28 cellular contexts compared by ENCODE assay signal in the genomic region with DNA sequence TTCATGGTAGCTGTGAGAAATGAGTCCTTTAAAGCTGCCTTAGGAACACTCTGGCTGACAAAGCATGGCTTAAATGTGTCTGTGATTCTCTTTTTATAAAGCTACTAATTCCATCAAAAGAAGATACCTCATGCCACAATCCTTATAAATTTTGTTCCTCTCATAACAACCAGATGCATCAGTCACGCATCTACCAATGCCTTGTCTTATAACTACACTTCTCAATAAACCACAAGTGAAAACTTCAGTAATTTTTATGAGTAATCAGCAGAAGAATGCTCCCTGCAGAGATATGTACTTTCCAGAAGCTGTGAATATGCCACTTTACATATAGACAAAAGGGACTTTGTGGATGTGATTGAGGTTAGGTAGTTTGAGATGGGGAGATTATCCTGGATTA.
DNase-seq lines count a peak whose midpoint lies in the region; ATAC-seq and TF ChIP-seq lines count a peak whose summit lies in the region.
"Had no signal": no experiment of that assay in that cellular context is flagged by ENCODE, and none has a peak within 500 bp of the region (broad histone marks: within the 10 kb centered on the region; RNA-seq: fewer than 3 reads in every experiment).

No MANE protein-coding gene starts in this region.

- DNase-seq in A172 (ENCODE audit: low spot score) (peak; percentile 23), GM03348 (ENCODE audit: low spot score) (peak; percentile 60), foreskin keratinocyte (peak; percentile 39 to 78), DMS53 (lab: John Stamatoyannopoulos, UW) (no peak), KG1 (lab: John Stamatoyannopoulos, UW) (no peak)
- DNase-seq: 8988T; activated CD4-positive, alpha-beta memory T cell treated with anti-CD3 and anti-CD28 coated beads, Interleukin-2, amount 10 ng/mL, durations not matched to agents 7 days and 5 days; activated CD4-positive, CD25-positive, alpha-beta regulatory T cell treated with anti-CD3 and anti-CD28 coated beads, Interleukin-2, amount 50 U/mL, for 72 hours; activated CD8-positive, alpha-beta memory T cell treated with anti-CD3 and anti-CD28 coated beads, Interleukin-2, amount 50 U/mL, for 4 hours; activated naive CD4-positive, alpha-beta T cell; CD8-positive, alpha-beta memory T cell; DMS153; glutamatergic neuron; islet precursor cell; Karpas-422; left ventricle myocardium superior; NCI-H146; NCI-H345; posterior cingulate gyrus; SHP77; stimulated activated CD4-positive, alpha-beta T cell treated with anti-CD3 and anti-CD28 coated beads, Interleukin-2, amount 100 ng/mL, for 48 hours; stimulated activated naive CD8-positive, alpha-beta T cell treated with anti-CD3 and anti-CD28 coated beads, Interleukin-15, amount 100 ng/mL, for 72 hours; uterus had no signal

- no peaks in the 10 kb centered on the region for H3K27me3 ChIP-seq in foreskin keratinocyte
- H3K27me3 ChIP-seq: right atrium auricular region, uterus had no signal

- ATAC-seq in SK-N-SH treated with all-trans-retinoic acid at 6 μM for 48 hours (peak; percentile 80), foreskin keratinocyte (peak; percentile 27), GM21381 (IDR thresholded peaks at IDR 0.05; ENCODE audit: unreplicated experiment) (no peak), GM21515 (IDR thresholded peaks at IDR 0.05; ENCODE audit: unreplicated experiment) (no peak)
- ATAC-seq: left ventricle myocardium superior; stimulated activated naive CD8-positive, alpha-beta T cell treated with anti-CD3 and anti-CD28 coated beads, Interleukin-15, amount 100 ng/mL, for 72 hours had no signal

- no peak for TF ChIP-seq CTCF in foreskin keratinocyte (conservative IDR thresholded peaks at IDR 0.05)

- no peaks in the 10 kb centered on the region for H3K4me1 ChIP-seq in foreskin keratinocyte
- H3K4me1 ChIP-seq: right atrium auricular region, uterus had no signal

- no peak overlapping the region for H3K27ac ChIP-seq in foreskin keratinocyte
- H3K27ac ChIP-seq: right atrium auricular region, thoracic aorta, uterus had no signal

TF ChIP-seq in SK-N-SH treated with all-trans-retinoic acid at 6 μM for 48 hours, 23 proteins besides CTCF, POLR2A, EP300 and RAD21:
- TF ChIP-seq, protein P1, sequence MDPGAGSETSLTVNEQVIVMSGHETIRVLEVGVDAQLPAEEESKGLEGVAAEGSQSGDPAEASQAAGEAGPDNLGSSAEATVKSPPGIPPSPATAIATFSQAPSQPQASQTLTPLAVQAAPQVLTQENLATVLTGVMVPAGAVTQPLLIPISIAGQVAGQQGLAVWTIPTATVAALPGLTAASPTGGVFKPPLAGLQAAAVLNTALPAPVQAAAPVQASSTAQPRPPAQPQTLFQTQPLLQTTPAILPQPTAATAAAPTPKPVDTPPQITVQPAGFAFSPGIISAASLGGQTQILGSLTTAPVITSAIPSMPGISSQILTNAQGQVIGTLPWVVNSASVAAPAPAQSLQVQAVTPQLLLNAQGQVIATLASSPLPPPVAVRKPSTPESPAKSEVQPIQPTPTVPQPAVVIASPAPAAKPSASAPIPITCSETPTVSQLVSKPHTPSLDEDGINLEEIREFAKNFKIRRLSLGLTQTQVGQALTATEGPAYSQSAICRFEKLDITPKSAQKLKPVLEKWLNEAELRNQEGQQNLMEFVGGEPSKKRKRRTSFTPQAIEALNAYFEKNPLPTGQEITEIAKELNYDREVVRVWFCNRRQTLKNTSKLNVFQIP (CRISPR knock-in tag; IDR thresholded peaks at IDR 0.05; ENCODE audit: borderline replicate concordance, low read depth): no peak
- TF ChIP-seq TOX (CRISPR knock-in tag; IDR thresholded peaks at IDR 0.05; ENCODE audit: borderline replicate concordance) (no peak), ISL1 (CRISPR knock-in tag; IDR thresholded peaks at IDR 0.05) (no peak), RARB (CRISPR knock-in tag; IDR thresholded peaks at IDR 0.05) (no peak), ZC3H10 (CRISPR knock-in tag; IDR thresholded peaks at IDR 0.05) (no peak), ZNF565 (CRISPR knock-in tag; conservative IDR thresholded peaks at IDR 0.05; ENCODE audit: low read depth) (no peak), GLIS3 (CRISPR knock-in tag; IDR thresholded peaks at IDR 0.05) (no peak), ESRRG (CRISPR knock-in tag; IDR thresholded peaks at IDR 0.05) (no peak), CSDC2 (CRISPR knock-in tag; IDR thresholded peaks at IDR 0.05) (no peak), OSR1 (CRISPR knock-in tag; IDR thresholded peaks at IDR 0.05) (no peak), ZNF70 (CRISPR knock-in tag; IDR thresholded peaks at IDR 0.05) (no peak), ZNF8 (CRISPR knock-in tag; IDR thresholded peaks at IDR 0.05) (no peak)
- TF ChIP-seq, protein P2, sequence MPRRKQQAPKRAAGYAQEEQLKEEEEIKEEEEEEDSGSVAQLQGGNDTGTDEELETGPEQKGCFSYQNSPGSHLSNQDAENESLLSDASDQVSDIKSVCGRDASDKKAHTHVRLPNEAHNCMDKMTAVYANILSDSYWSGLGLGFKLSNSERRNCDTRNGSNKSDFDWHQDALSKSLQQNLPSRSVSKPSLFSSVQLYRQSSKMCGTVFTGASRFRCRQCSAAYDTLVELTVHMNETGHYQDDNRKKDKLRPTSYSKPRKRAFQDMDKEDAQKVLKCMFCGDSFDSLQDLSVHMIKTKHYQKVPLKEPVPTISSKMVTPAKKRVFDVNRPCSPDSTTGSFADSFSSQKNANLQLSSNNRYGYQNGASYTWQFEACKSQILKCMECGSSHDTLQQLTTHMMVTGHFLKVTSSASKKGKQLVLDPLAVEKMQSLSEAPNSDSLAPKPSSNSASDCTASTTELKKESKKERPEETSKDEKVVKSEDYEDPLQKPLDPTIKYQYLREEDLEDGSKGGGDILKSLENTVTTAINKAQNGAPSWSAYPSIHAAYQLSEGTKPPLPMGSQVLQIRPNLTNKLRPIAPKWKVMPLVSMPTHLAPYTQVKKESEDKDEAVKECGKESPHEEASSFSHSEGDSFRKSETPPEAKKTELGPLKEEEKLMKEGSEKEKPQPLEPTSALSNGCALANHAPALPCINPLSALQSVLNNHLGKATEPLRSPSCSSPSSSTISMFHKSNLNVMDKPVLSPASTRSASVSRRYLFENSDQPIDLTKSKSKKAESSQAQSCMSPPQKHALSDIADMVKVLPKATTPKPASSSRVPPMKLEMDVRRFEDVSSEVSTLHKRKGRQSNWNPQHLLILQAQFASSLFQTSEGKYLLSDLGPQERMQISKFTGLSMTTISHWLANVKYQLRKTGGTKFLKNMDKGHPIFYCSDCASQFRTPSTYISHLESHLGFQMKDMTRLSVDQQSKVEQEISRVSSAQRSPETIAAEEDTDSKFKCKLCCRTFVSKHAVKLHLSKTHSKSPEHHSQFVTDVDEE (CRISPR knock-in tag; IDR thresholded peaks at IDR 0.05): no peak

Comparison
In these comparisons a context has a peak if more than half of its experiments do, and no peak if none do; other contexts are left out.
1. DNase-seq: peak in A172 (single experiment), GM03348 (single experiment) and foreskin keratinocyte (2 of 2); none in DMS53 (single experiment) and KG1 (single experiment).
2. ATAC-seq: peak in SK-N-SH treated with all-trans-retinoic acid at 6 μM for 48 hours (single experiment) and foreskin keratinocyte (single experiment); none in GM21381 (single experiment) and GM21515 (single experiment).